10 cellular contexts compared by ENCODE assay signal in the genomic region with DNA sequence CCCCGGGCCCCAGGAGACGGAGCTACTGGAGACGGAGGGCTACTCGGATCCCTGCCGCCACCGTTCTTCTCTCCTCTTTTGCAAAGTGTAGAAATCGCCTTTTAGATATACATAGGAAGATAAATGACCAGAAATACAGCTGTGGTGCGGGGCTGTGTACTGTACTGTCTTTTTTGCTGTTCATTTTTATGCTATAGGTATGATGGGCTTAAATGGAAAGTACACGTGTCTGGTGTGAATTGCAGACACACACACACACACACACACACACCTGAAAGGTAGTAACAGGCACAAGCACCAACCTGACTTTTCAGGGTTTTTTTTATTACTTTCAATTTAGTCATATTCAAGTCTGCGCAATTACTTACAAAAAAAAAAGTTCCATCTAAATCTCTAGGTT. TPM values are rescaled to one million over a fixed set of nuclear protein-coding genes. Genes with fewer than 3 reads are reported as not detected.
DNase-seq lines count a peak whose midpoint lies in the region; ATAC-seq, FAIRE-seq and TF ChIP-seq lines count a peak whose summit lies in the region.
"Had no signal": no experiment of that assay in that cellular context is flagged by ENCODE, and none has a peak within 500 bp of the region (broad histone marks: within the 10 kb centered on the region; RNA-seq: fewer than 3 reads in every experiment).

No MANE protein-coding gene starts in this region.

- H2AFZ ChIP-seq in HepG2 (ENCODE audit: low read length), result no peak overlapping the region

- H3K27ac ChIP-seq in HepG2 (ENCODE audit: extremely low read length, insufficient read depth, low read length), result no peak overlapping the region
- H3K27ac ChIP-seq in thoracic aorta, result no peak overlapping the region

- CTCF ChIA-PET in MCF 10A (lab: Yijun Ruan, JAX) (interaction anchor here (0.5 to 2.3 kb wide), 22 partner anchors 12 to 1003 kb away, joined by 3 to 20 read pairs (median 3); no protein-coding TSS in a partner anchor), HepG2 (lab: Yijun Ruan, JAX; ENCODE audit: low intra/inter-chr PET ratio, low total read pairs) (no interaction called here)

- H3K9ac ChIP-seq in HepG2 (ENCODE audit: insufficient read depth, low read depth, low read length), result no peak overlapping the region

- no peaks in the 10 kb centered on the region for H3K27me3 Mint-ChIP-seq in MCF 10A (ENCODE audit: insufficient read depth, unreplicated experiment)

- H3K36me3 ChIP-seq in HepG2 (replicated peaks in 1 of 2; ENCODE audit: control insufficient read depth in 1 of 2, insufficient read depth in 2 of 2, low read length in 2 of 2), result no peaks in the 10 kb centered on the region
- H3K36me3 ChIP-seq in thoracic aorta, result no peaks in the 10 kb centered on the region

- no peak for TF ChIP-seq EP300 in HepG2 (IDR thresholded peaks at IDR 0.05; ENCODE audit: low read depth in 2 of 2, low read length in 2 of 2)
- TF ChIP-seq EP300 in HepG2 (CRISPR knock-in tag; IDR thresholded peaks at IDR 0.05; ENCODE audit: borderline replicate concordance), result no peak

- DNase-seq in NCI-H1694 treated with DMSO at 0.1 percent for 48 hours (lab: John Stamatoyannopoulos, UW) (peak; percentile 29), NCI-H1694 (lab: John Stamatoyannopoulos, UW) (no peak), MCF 10A (ENCODE audit: unreplicated experiment) (peak; percentile 17), HepG2 (ENCODE audit: low spot score) (no peak), thoracic aorta (ENCODE audit: low spot score) (no peak), GM19240 (ENCODE audit: insufficient read length, low spot score) (no peak), HCEC 1CT (no peak), midbrain (lab: John Stamatoyannopoulos, UW) (no peak)
- DNase-seq: activated B cell treated with CpG ODN at 0.5 μM for 24 hours had no signal

- H3K4me3 Mint-ChIP-seq in MCF 10A (ENCODE audit: unreplicated experiment), result peak overlapping the region; percentile 86

- ATAC-seq in HepG2 (no peak; the same call in 2 of the 3 replicates), thoracic aorta (ENCODE audit: insufficient number of reproducible peaks, low FRiP score, low read depth) (no peak)

- no peaks in the 10 kb centered on the region for H3K9me3 Mint-ChIP-seq in MCF 10A (ENCODE audit: unreplicated experiment)
- H3K9me3 Mint-ChIP-seq: activated B cell treated with CpG ODN at 0.5 μM for 24 hours had no signal

- FAIRE-seq in HepG2 (lab: Jason Lieb, UNC), result no peak

- H3K4me1 ChIP-seq in HepG2 (ENCODE audit: insufficient read depth, low read length), result peaks cover 11% of the 10 kb centered on the region
- peaks cover 0 to 19% of the 10 kb centered on the region in 2 donors for H3K4me1 ChIP-seq in thoracic aorta (ENCODE audit: control insufficient read depth in 1 of 2, low read depth in 2 of 2)

- peak overlapping the region; percentile 50 to 75 (median 60); a peak in 5 of 6 replicates for H3K4me3 ChIP-seq in HepG2 (replicated peaks in 1 of 3; ENCODE audit: insufficient read depth in 1 of 3, low read depth in 2 of 3, low read length in 3 of 3)
- peak overlapping the region; percentile 83 for H3K4me3 ChIP-seq in thoracic aorta

- H3K9me3 ChIP-seq in HepG2 (ENCODE audit: low read length) (no peaks in the 10 kb centered on the region), thoracic aorta (no peaks in the 10 kb centered on the region)

- peaks cover 1 to 35% of the 10 kb centered on the region in 2 experiments; a peak in 3 of 5 replicates for H3K27me3 ChIP-seq in HepG2 (ENCODE audit: control insufficient read depth in 1 of 2, insufficient read depth in 2 of 2, low read length in 2 of 2)
- H3K27me3 ChIP-seq in thoracic aorta (replicated peaks; ENCODE audit: insufficient read depth), result no peaks in the 10 kb centered on the region

- TF ChIP-seq CTCF in MCF 10A (IDR thresholded peaks at IDR 0.05; ENCODE audit: unreplicated experiment) (no peak), HepG2 (CRISPR knock-in tag; IDR thresholded peaks at IDR 0.05) (no peak), thoracic aorta (IDR thresholded peaks at IDR 0.05) (no peak)

- no peaks in the 10 kb centered on the region for H3K79me2 ChIP-seq in HepG2 (ENCODE audit: insufficient read depth, low read length)

- POLR2A ChIA-PET in MCF 10A (lab: Yijun Ruan, JAX), result interaction anchor here (0.6 to 1.4 kb wide), 13 partner anchors 10 to 196 kb away, joined by 3 to 7 read pairs (median 3); no protein-coding TSS in a partner anchor
- POLR2A ChIA-PET in HepG2 (lab: Yijun Ruan, JAX), result no interaction called here

- no peaks in the 10 kb centered on the region for H3K36me3 Mint-ChIP-seq in MCF 10A (ENCODE audit: insufficient read depth, unreplicated experiment)

- intact Hi-C loops in MCF 10A (cut with micrococcal nuclease), result loop anchor here (5.0 kb wide), 3 partner anchors 74 to 121 kb away; no protein-coding TSS in a partner anchor
- intact Hi-C loops in HepG2 (cut with micrococcal nuclease; ENCODE audit: unreplicated experiment), result loop anchor here (2.0 kb wide), 2 partner anchors 41 to 121 kb away; no protein-coding TSS in a partner anchor

- in situ Hi-C loops in HepG2 (cut with HindIII; ENCODE audit: extremely low pct_ligation_motif_present, low pct_unique_long_range_greater_than_20kb), result no loop called here

- H3K27ac Mint-ChIP-seq in MCF 10A (ENCODE audit: low read depth, unreplicated experiment), result peak overlapping the region; percentile 74
- H3K27ac Mint-ChIP-seq: activated B cell treated with CpG ODN at 0.5 μM for 24 hours had no signal

- TF ChIP-seq POLR2A in HepG2 (IDR thresholded peaks at IDR 0.05; ENCODE audit: insufficient read depth in 1 of 2, low read depth in 2 of 2, low read length in 2 of 2), result no peak

- WGBS in HepG2 (ENCODE audit: low lambda C conversion rate), result 7% methylated on average over 10 of the region's 10 CpGs

- H3K4me1 Mint-ChIP-seq in MCF 10A (ENCODE audit: insufficient read depth, unreplicated experiment), result no peaks in the 10 kb centered on the region

- BruUV-seq in MCF 10A (replicated peaks; lab: Mats Ljungman, UMichigan) (no TSS peak), HepG2 (replicated peaks; lab: Mats Ljungman, UMichigan) (no TSS peak)

- H3K4me2 ChIP-seq in HepG2 (ENCODE audit: low read depth, low read length), result peak overlapping the region; percentile 97

- no peaks in the 10 kb centered on the region for H4K20me1 ChIP-seq in HepG2 (ENCODE audit: insufficient read depth, low read length)

- TF ChIP-seq RAD21 in HepG2 (CRISPR knock-in tag; IDR thresholded peaks at IDR 0.05), result no peak

TF ChIP-seq in HepG2, 621 proteins besides CTCF, POLR2A, EP300 and RAD21:
- TF ChIP-seq, protein P1, sequence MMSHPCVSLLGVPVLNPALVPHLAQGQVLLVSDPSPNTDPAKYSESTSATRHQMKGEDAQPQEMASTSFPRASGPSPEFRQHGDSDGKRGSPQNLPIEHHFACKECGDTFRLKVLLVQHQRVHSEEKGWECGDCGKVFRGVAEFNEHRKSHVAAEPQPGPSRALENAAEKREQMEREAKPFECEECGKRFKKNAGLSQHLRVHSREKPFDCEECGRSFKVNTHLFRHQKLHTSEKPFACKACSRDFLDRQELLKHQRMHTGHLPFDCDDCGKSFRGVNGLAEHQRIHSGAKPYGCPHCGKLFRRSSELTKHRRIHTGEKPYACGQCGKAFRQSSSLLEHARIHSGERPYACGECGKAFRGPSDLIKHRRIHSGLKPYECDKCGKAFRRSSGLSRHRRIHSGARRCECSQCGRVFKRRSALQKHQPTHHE (CRISPR knock-in tag; IDR thresholded peaks at IDR 0.05; ENCODE audit: borderline replicate concordance), result no peak

RNA-seq across cellular contexts. Expression of a gene that starts 0.8 kb away (rescaled TPM):
- 9.8 and 11.1 TPM in 2 replicates for total RNA-seq in MCF 10A (2022)
- total RNA-seq in HepG2 (2016; rRNA removed; fragmentation: Illumina TruSeq; extraction: Trizol), result not detected in 2 replicates
- not detected in 2 replicates for total RNA-seq in HepG2 (2016; cell fraction: cytosol; rRNA removed; fragmentation: Illumina TruSeq; extraction: Trizol; ENCODE audit: low read depth)
- not detected in 2 replicates for total RNA-seq in HepG2 (2016; cell fraction: insoluble cytoplasmic fraction; rRNA removed; fragmentation: Illumina TruSeq; extraction: Trizol)
- not detected in 2 replicates for total RNA-seq in HepG2 (2016; cell fraction: membrane; rRNA removed; fragmentation: Illumina TruSeq; extraction: Trizol)
- total RNA-seq in HepG2 (2016; cell fraction: nucleus; rRNA removed; fragmentation: Illumina TruSeq; extraction: Trizol), result not detected in 2 replicates
- polyA plus RNA-seq in HepG2 (2011; rRNA removed), result 0.07 TPM in 1 of 2 replicates, not detected in the other
- polyA plus RNA-seq in HepG2 (2011; cell fraction: cytosol; rRNA removed), result under 0.01 and 0.01 TPM in 2 replicates
- polyA plus RNA-seq in HepG2 (2011; cell fraction: nucleus; rRNA removed), result 0.05 TPM in 1 of 2 replicates, not detected in the other
- not detected in 2 replicates for polyA plus RNA-seq in HepG2 (2012)
- polyA plus RNA-seq in HepG2 (2016; cell fraction: cytosol; fragmentation: Illumina TruSeq; extraction: Trizol; ENCODE audit: low read depth), result not detected in 2 replicates
- not detected in 2 replicates for polyA plus RNA-seq in HepG2 (2016; cell fraction: insoluble cytoplasmic fraction; fragmentation: Illumina TruSeq; extraction: Trizol; ENCODE audit: low read depth)
- polyA plus RNA-seq in HepG2 (2016; cell fraction: membrane; fragmentation: Illumina TruSeq; extraction: Trizol; ENCODE audit: low read depth), result not detected in 2 replicates
- not detected in 2 replicates for polyA plus RNA-seq in HepG2 (2016; cell fraction: nucleus; fragmentation: Illumina TruSeq; extraction: Trizol; ENCODE audit: insufficient read depth, low read depth)
- polyA minus RNA-seq in HepG2 (2011; rRNA and poly(A)+ RNA removed; ENCODE audit: low replicate concordance), result 0.91 TPM in 1 of 2 replicates, not detected in the other
- not detected in 2 replicates for polyA minus RNA-seq in HepG2 (2011; cell fraction: cytosol; rRNA and poly(A)+ RNA removed)
- polyA minus RNA-seq in HepG2 (2011; cell fraction: nucleus; rRNA and poly(A)+ RNA removed), result 0.52 TPM in 1 of 2 replicates, not detected in the other
- 10 to 100 TPM in 1 of 2 donors, 1 to 10 TPM in 1; 5.1 to 11.7 TPM for total RNA-seq in thoracic aorta
- total RNA-seq: activated B cell treated with CpG ODN at 0.5 μM for 24 hours had no signal
- polyA plus RNA-seq: IgD-negative memory B cell had no signal

Comparison
In these comparisons a context has a peak if more than half of its experiments do, and no peak if none do; other contexts are left out.
1. DNase-seq: peak in NCI-H1694 treated with DMSO at 0.1 percent for 48 hours (single experiment) and MCF 10A (single experiment); none in NCI-H1694 (single experiment), HepG2 (single experiment), thoracic aorta (single experiment), GM19240 (single experiment), HCEC 1CT (single experiment) and midbrain (single experiment).